In the genomic region with DNA sequence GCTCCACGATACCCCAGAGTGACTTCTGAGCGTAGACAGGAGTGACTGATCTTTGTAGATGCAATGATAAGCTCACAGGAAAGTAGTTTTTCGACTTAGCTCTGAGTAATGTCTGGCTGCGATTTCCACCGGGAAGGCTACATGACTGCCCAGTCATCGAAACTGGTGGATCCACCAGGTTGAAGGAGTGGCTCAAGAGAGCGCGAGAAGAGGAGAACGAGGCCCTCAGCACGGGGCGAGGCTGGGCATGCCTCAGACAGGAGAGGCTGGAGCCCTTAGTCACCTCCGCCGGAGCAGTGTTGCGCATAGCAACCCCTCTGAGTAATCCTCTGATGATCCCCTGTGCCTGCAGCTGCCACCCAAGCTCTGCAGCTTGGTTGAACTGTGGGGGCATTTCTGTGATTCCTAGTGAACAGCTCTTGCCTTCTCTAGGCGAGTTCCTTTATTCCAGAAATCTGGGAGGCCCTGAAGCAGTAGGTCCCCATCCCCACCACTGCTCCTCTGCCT, we compare ENCODE assay signal across 8 cellular contexts. TPM values are rescaled to one million over a fixed set of nuclear protein-coding genes. Genes with fewer than 3 reads are reported as not detected.
DNase-seq lines count a peak whose midpoint lies in the region; FAIRE-seq and TF ChIP-seq lines count a peak whose summit lies in the region.

No MANE protein-coding gene starts in this region.

- H3K4me3 Mint-ChIP-seq in CD14-positive monocyte, result no peak overlapping the region

- no peaks in the 10 kb centered on the region for H3K9me3 ChIP-seq in HUES48 (ENCODE audit: control insufficient read depth, insufficient read depth, low read length)

- H3K27me3 ChIP-seq in HUES48 (ENCODE audit: control insufficient read depth, insufficient read depth, low read length), result no peaks in the 10 kb centered on the region

- intact Hi-C loops in CD14-positive monocyte (cut with micrococcal nuclease), result loop anchor here in 1 of 2 donors (5.0 to 10.0 kb wide), 2 partner anchors 97 to 295 kb away; no protein-coding TSS in a partner anchor

- H3K27ac ChIP-seq in HUES48 (ENCODE audit: low read depth, low read length), result peak overlapping the region; percentile 46

- no peak for DNase-seq in CD14-positive monocyte (ENCODE audit: low spot score)
- DNase-seq in kidney glomerular epithelial cell (lab: John Stamatoyannopoulos, UW), result peak; percentile 96
- no peak for DNase-seq in GM20000 (ENCODE audit: low spot score)
- DNase-seq in frontal cortex (ENCODE audit: low spot score in 2 of 2), result no peak
- DNase-seq in SKM-1 (lab: John Stamatoyannopoulos, UW; ENCODE audit: unreplicated experiment), result no peak
- no peak for DNase-seq in NCI-H2029 treated with DMSO at 0.1 percent for 48 hours (lab: John Stamatoyannopoulos, UW)

- H3K27me3 Mint-ChIP-seq in CD14-positive monocyte (ENCODE audit: low read depth in 3 of 3), result peaks cover 0 to 2% (median 0%) of the 10 kb centered on the region in 3 donors

- no peak for FAIRE-seq in frontal cortex (lab: Jason Lieb, UNC)

- H3K36me3 ChIP-seq in HUES48 (ENCODE audit: control insufficient read depth, insufficient read depth, low read length), result no peaks in the 10 kb centered on the region

- peaks cover 23% of the 10 kb centered on the region for H3K4me1 ChIP-seq in HUES48 (ENCODE audit: control insufficient read depth, insufficient read depth, low read length)

- H3K9ac ChIP-seq in HUES48 (ENCODE audit: low read depth, low read length), result no peak overlapping the region

- peaks cover 9% of the 10 kb centered on the region for H3K4me1 Mint-ChIP-seq in CD14-positive monocyte

- peaks cover 61 to 73% of the 10 kb centered on the region in 2 donors for H3K36me3 Mint-ChIP-seq in CD14-positive monocyte

- peak overlapping the region in 6 of 7 donors; percentile 10 to 82 (median 72) for H3K27ac Mint-ChIP-seq in CD14-positive monocyte

- H3K4me3 ChIP-seq in HUES48 (ENCODE audit: low read depth, low read length) (no peak overlapping the region), WI38 (ENCODE audit: low read depth, low read length) (peak overlapping the region; percentile 37)

- peaks cover 0 to 3% (median 0%) of the 10 kb centered on the region in 7 donors for H3K9me3 Mint-ChIP-seq in CD14-positive monocyte

- TF ChIP-seq CTCF in CD14-positive monocyte (IDR thresholded peaks at IDR 0.05), result no peak
- no peak for TF ChIP-seq CTCF in WI38 (IDR thresholded peaks at IDR 0.05; ENCODE audit: low read depth, low read length)
- no peak for TF ChIP-seq CTCF in GM20000 (IDR thresholded peaks at IDR 0.05; ENCODE audit: extremely low read depth, missing control alignments)

RNA-seq across cellular contexts. Expression of gene ELK3, which starts 25.6 kb away (rescaled TPM):
- polyA plus RNA-seq in CD14-positive monocyte, result 10 to 100 TPM; 12.1 to 14.6 TPM
- 1.6 TPM for total RNA-seq in frontal cortex
